ENCODE assay signal across 29 cellular contexts in the genomic region with DNA sequence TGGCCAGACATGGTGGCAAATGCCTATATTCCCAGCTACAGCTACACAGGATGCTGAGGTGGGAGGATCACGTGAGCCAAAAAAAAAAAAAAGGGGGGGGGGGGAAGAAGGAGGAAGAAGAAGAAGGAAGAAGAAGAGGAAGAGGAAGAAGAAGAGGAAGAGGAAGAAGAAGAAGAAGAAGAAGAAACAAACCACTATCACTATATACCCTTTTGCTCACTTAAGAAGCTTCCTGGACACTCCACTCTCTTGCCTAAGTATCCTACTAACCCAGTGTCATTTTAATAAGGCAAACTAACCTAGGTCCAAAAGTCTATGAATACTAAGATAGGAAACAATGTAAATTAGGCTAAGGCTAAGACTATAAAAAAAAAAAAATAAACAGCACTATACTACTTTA. TPM values are rescaled to one million over a fixed set of nuclear protein-coding genes. Genes with fewer than 3 reads are reported as not detected.
"Had no signal": no experiment of that assay in that cellular context is flagged by ENCODE, and none has a peak within 500 bp of the region (broad histone marks: within the 10 kb centered on the region; RNA-seq: fewer than 3 reads in every experiment).

No MANE protein-coding gene starts in this region.

- H3K4me3 ChIP-seq: ascending aorta, body of pancreas, SK-N-MC had no signal

- H3K9me3 ChIP-seq: ascending aorta, body of pancreas had no signal

- DNase-seq: activated B cell treated with CpG ODN at 0.5 μM for 24 hours; activated CD4-positive, alpha-beta T cell treated with anti-CD3 and anti-CD28 coated beads for 1 hour; activated CD4-positive, alpha-beta T cell treated with anti-CD3 and anti-CD28 coated beads, Interleukin-2, amount 10 ng/mL, durations not matched to agents 24 days and 14 days; activated CD4-positive, alpha-beta T cell treated with anti-CD3 and anti-CD28 coated beads, Interleukin-2, amount 50 U/mL, for 48 hours; activated CD8-positive, alpha-beta memory T cell treated with anti-CD3 and anti-CD28 coated beads, Interleukin-2, amount 10 ng/mL, durations not matched to agents 7 days and 5 days; activated effector memory CD4-positive, alpha-beta T cell treated with Interleukin-2 at 50 U/mL for 16 hours; activated naive CD4-positive, alpha-beta T cell treated with Interleukin-2 at 50 U/mL for 16 hours; activated naive CD8-positive, alpha-beta T cell treated with anti-CD3 and anti-CD28 coated beads, Interleukin-2, amount 50 U/mL, for 24 hours; activated T-cell treated with anti-CD3 and anti-CD28 coated beads, Interleukin-2, amount 50 U/mL, for 24 hours; amniotic stem cell; body of pancreas; cortex of kidney; NCI-H1092; NCI-H1417; NCI-H1694; NCI-H2029; NCI-H2107; NCI-H345; NCI-H510A; NCI-H526 treated with DMSO at 0.1 percent for 48 hours; NCI-H82; OCI-M1; RPMI8226 had no signal

- ATAC-seq: activated CD8-positive, alpha-beta memory T cell treated with anti-CD3 and anti-CD28 coated beads, Interleukin-2, amount 10 ng/mL, durations not matched to agents 7 days and 5 days; activated naive CD4-positive, alpha-beta T cell treated with anti-CD3 and anti-CD28 coated beads, Interleukin-2, amount 50 U/mL, for 72 hours; activated naive CD8-positive, alpha-beta T cell treated with anti-CD3 and anti-CD28 coated beads, Interleukin-2, amount 50 U/mL, for 24 hours; body of pancreas; Panc1; Right ventricle myocardium inferior had no signal

- H3K27me3 ChIP-seq: ascending aorta, body of pancreas had no signal

- H3K36me3 ChIP-seq: ascending aorta had no signal

- H3K27ac ChIP-seq: ascending aorta, body of pancreas, SK-N-MC had no signal

- FAIRE-seq: bronchial epithelial cell had no signal

- H3K4me1 ChIP-seq: ascending aorta, body of pancreas had no signal

RNA-seq across cellular contexts. Expression of a gene that starts 59.0 kb away (rescaled TPM):
- total RNA-seq: activated B cell treated with CpG ODN at 0.5 μM for 24 hours, ascending aorta, bronchial epithelial cell had no signal
